Comparison of ENCODE assay signal across 1 cellular context in the genomic region with DNA sequence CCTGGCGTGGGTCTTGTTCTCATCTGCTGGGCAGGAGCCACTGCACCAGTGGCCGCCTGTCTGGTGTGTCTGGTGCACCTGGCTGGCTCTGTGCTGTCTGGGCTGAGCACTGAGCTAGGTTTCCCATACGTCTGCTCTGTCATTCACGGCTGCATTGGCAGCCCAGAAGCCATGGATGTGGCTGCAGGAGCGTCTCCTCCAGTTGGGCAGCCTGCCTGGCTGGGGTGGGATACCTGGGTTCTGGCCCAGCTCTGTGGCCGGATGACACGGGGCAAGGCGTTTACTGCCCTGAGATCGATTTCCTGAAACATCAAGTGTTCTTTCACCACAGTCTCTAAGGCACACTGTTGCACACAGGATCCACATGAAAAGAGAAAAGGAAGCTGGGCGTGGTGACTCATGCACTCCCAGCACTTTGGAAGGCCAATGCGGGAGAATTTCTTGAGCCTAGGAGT.
TF ChIP-seq lines count a peak whose summit lies in the region.

No MANE protein-coding gene starts in this region.

TF ChIP-seq in GM23338, 12 proteins besides CTCF, POLR2A, EP300 and RAD21 (continued from another document):
- TF ChIP-seq POLR2AphosphoS5 (IDR thresholded peaks at IDR 0.05; ENCODE audit: low read depth) (no peak), NANOG (IDR thresholded peaks at IDR 0.05; ENCODE audit: borderline replicate concordance) (no peak), ZNF114 (CRISPR knock-in tag; IDR thresholded peaks at IDR 0.05) (no peak), JUNB (IDR thresholded peaks at IDR 0.05; ENCODE audit: unreplicated experiment) (no peak), STAT1 (IDR thresholded peaks at IDR 0.05; ENCODE audit: unreplicated experiment) (no peak), EZH2 (IDR thresholded peaks at IDR 0.05; ENCODE audit: low read depth, unreplicated experiment) (no peak)
- TF ChIP-seq, protein P1, sequence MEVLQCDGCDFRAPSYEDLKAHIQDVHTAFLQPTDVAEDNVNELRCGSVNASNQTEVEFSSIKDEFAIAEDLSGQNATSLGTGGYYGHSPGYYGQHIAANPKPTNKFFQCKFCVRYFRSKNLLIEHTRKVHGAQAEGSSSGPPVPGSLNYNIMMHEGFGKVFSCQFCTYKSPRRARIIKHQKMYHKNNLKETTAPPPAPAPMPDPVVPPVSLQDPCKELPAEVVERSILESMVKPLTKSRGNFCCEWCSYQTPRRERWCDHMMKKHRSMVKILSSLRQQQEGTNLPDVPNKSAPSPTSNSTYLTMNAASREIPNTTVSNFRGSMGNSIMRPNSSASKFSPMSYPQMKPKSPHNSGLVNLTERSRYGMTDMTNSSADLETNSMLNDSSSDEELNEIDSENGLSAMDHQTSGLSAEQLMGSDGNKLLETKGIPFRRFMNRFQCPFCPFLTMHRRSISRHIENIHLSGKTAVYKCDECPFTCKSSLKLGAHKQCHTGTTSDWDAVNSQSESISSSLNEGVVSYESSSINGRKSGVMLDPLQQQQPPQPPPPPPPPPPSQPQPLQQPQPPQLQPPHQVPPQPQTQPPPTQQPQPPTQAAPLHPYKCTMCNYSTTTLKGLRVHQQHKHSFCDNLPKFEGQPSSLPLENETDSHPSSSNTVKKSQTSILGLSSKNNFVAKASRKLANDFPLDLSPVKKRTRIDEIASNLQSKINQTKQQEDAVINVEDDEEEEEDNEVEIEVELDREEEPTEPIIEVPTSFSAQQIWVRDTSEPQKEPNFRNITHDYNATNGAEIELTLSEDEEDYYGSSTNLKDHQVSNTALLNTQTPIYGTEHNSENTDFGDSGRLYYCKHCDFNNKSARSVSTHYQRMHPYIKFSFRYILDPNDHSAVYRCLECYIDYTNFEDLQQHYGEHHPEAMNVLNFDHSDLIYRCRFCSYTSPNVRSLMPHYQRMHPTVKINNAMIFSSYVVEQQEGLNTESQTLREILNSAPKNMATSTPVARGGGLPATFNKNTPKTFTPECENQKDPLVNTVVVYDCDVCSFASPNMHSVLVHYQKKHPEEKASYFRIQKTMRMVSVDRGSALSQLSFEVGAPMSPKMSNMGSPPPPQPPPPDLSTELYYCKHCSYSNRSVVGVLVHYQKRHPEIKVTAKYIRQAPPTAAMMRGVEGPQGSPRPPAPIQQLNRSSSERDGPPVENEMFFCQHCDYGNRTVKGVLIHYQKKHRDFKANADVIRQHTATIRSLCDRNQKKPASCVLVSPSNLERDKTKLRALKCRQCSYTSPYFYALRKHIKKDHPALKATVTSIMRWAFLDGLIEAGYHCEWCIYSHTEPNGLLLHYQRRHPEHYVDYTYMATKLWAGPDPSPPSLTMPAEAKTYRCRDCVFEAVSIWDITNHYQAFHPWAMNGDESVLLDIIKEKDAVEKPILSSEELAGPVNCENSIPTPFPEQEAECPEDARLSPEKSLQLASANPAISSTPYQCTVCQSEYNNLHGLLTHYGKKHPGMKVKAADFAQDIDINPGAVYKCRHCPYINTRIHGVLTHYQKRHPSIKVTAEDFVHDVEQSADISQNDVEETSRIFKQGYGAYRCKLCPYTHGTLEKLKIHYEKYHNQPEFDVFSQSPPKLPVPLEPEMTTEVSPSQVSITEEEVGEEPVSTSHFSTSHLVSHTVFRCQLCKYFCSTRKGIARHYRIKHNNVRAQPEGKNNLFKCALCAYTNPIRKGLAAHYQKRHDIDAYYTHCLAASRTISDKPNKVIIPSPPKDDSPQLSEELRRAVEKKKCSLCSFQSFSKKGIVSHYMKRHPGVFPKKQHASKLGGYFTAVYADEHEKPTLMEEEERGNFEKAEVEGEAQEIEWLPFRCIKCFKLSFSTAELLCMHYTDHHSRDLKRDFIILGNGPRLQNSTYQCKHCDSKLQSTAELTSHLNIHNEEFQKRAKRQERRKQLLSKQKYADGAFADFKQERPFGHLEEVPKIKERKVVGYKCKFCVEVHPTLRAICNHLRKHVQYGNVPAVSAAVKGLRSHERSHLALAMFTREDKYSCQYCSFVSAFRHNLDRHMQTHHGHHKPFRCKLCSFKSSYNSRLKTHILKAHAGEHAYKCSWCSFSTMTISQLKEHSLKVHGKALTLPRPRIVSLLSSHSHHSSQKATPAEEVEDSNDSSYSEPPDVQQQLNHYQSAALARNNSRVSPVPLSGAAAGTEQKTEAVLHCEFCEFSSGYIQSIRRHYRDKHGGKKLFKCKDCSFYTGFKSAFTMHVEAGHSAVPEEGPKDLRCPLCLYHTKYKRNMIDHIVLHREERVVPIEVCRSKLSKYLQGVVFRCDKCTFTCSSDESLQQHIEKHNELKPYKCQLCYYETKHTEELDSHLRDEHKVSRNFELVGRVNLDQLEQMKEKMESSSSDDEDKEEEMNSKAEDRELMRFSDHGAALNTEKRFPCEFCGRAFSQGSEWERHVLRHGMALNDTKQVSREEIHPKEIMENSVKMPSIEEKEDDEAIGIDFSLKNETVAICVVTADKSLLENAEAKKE (CRISPR knock-in tag; IDR thresholded peaks at IDR 0.05), result no peak
